In the genomic region with DNA sequence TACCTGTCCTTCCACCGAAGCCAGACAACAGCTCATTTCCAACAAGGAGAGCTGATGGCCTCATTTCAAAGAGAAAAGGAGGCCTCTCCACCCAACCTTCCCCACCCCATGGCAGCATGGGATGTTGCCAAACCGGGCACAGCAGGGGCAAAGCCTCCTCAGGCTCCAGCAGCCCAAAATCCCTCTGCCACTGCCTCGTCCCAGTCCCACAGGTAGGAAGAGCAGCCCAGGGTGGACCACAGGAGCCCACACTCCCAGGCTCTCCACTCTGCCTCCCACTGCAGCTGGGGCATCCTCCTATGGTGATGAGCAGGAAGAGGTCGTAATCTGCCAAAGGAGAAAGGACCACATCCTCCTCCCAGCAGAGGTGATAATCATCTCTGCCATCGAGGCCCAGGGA, we compare ENCODE assay signal across 15 cellular contexts.
"Had no signal": no experiment of that assay in that cellular context is flagged by ENCODE, and none has a peak within 500 bp of the region (broad histone marks: within the 10 kb centered on the region; RNA-seq: fewer than 3 reads in every experiment).

No MANE protein-coding gene starts in this region.

- H3K36me3 Mint-ChIP-seq: activated naive CD4-positive, alpha-beta T cell treated with anti-CD3 and anti-CD28 coated beads, Interleukin-2, amount 50 U/mL, for 24 hours had no signal

- H3K27me3 Mint-ChIP-seq: activated CD4-positive, alpha-beta T cell treated with anti-CD3 and anti-CD28 coated beads for 36 hours; activated naive CD4-positive, alpha-beta T cell treated with anti-CD3 and anti-CD28 coated beads, Interleukin-2, amount 50 U/mL, for 24 hours; activated T-cell treated with anti-CD3 and anti-CD28 coated beads, Interleukin-2, amount 50 U/mL, for 24 hours; progenitor cell of endocrine pancreas; stimulated activated naive CD8-positive, alpha-beta T cell treated with anti-CD3 and anti-CD28 coated beads, Interleukin-15, amount 100 ng/mL, for 72 hours had no signal

- H3K27me3 ChIP-seq: left lung, suprapubic skin, transverse colon, vagina had no signal

- ATAC-seq: activated CD4-positive, alpha-beta T cell treated with anti-CD3 and anti-CD28 coated beads for 36 hours; left lung; stimulated activated naive CD8-positive, alpha-beta T cell treated with anti-CD3 and anti-CD28 coated beads, Interleukin-15, amount 100 ng/mL, for 72 hours had no signal

- H3K4me3 ChIP-seq: left lung, suprapubic skin, transverse colon, vagina had no signal

- H3K4me1 ChIP-seq: left lung, suprapubic skin had no signal

- H3K27ac ChIP-seq: left lung, suprapubic skin, transverse colon, vagina had no signal

- DNase-seq: activated CD4-positive, alpha-beta T cell treated with anti-CD3 and anti-CD28 coated beads for 36 hours; activated CD4-positive, alpha-beta T cell treated with anti-CD3 and anti-CD28 coated beads, Interleukin-2, amount 50 U/mL, for 48 hours; dermis blood vessel endothelial cell; hypothalamus; midbrain; stimulated activated naive CD8-positive, alpha-beta T cell treated with anti-CD3 and anti-CD28 coated beads, Interleukin-15, amount 100 ng/mL, for 72 hours; transverse colon had no signal

- H3K4me3 Mint-ChIP-seq: activated CD4-positive, alpha-beta T cell treated with anti-CD3 and anti-CD28 coated beads for 36 hours; activated naive CD4-positive, alpha-beta T cell treated with anti-CD3 and anti-CD28 coated beads, Interleukin-2, amount 50 U/mL, for 24 hours; activated T-cell treated with anti-CD3 and anti-CD28 coated beads, Interleukin-2, amount 50 U/mL, for 24 hours; nephron; stimulated activated naive CD8-positive, alpha-beta T cell treated with anti-CD3 and anti-CD28 coated beads, Interleukin-15, amount 100 ng/mL, for 72 hours; T-helper 2 cell treated with Interferon-gamma antibody and Interleukin-4, amounts not matched to agents 5 μg/mL and 100 μg/mL, for 36 hours had no signal

- H3K36me3 ChIP-seq: suprapubic skin, transverse colon, vagina had no signal

- H3K27ac Mint-ChIP-seq: activated CD4-positive, alpha-beta T cell treated with anti-CD3 and anti-CD28 coated beads for 36 hours; activated T-cell treated with anti-CD3 and anti-CD28 coated beads, Interleukin-2, amount 50 U/mL, for 24 hours; nephron; progenitor cell of endocrine pancreas; T-helper 2 cell treated with Interferon-gamma antibody and Interleukin-4, amounts not matched to agents 5 μg/mL and 100 μg/mL, for 36 hours had no signal

- H3K9me3 ChIP-seq: left lung, suprapubic skin, transverse colon, vagina had no signal

- H3K9me3 Mint-ChIP-seq: activated naive CD4-positive, alpha-beta T cell treated with anti-CD3 and anti-CD28 coated beads, Interleukin-2, amount 50 U/mL, for 24 hours; activated T-cell treated with anti-CD3 and anti-CD28 coated beads, Interleukin-2, amount 50 U/mL, for 24 hours; nephron; stimulated activated naive CD8-positive, alpha-beta T cell treated with anti-CD3 and anti-CD28 coated beads, Interleukin-15, amount 100 ng/mL, for 72 hours; T-helper 2 cell treated with Interferon-gamma antibody and Interleukin-4, amounts not matched to agents 5 μg/mL and 100 μg/mL, for 36 hours had no signal

- H3K4me1 Mint-ChIP-seq: activated CD4-positive, alpha-beta T cell treated with anti-CD3 and anti-CD28 coated beads for 36 hours; activated naive CD4-positive, alpha-beta T cell treated with anti-CD3 and anti-CD28 coated beads, Interleukin-2, amount 50 U/mL, for 24 hours had no signal
